Comparison of ENCODE assay signal across 8 cellular contexts in the genomic region with DNA sequence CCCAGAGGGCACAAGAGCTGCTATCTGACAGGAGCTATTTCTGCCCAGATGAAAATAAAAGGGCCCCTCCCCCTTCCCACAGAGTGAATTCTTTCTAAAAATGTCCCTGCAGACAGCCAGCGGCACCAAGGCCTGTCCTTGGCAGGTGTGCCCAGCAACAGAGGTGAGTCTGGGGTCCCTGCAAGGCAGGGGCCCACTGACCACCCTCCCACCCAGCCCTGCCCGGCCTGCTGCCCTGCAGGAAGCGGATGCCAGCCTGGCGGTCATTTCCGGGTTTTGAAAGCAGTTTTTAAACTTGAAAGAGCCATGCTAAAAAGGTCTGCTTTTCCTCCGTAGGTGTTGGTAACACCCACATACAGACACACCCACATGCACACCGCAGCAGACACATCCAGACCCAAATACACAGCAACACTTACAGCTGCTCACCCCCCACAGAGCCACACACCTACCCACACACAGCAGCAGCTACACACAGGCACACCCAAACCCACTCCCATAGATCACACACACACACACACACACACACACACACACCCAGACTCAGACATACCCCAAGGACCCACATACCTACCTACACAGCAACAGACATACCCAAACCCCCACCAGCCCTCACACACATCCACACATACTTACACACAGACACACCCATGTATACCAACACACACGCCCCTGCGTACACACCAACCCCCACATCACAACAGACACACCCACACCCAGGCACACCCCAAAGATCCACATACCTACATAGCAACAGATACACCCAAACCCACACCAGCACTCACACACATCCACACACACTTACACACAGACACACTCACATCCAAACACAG.
DNase-seq lines count a peak whose midpoint lies in the region; ATAC-seq and TF ChIP-seq lines count a peak whose summit lies in the region.

No MANE protein-coding gene starts in this region.

- DNase-seq in T-helper 22 cell (ENCODE audit: low read depth) (peak; percentile 77), astrocyte of the spinal cord (ENCODE audit: low read depth, low spot score) (peak; percentile 30), iris pigment epithelial cell (ENCODE audit: low read depth) (peak; percentile 26)
- peak; percentile 32 to 85 for DNase-seq in stimulated activated CD4-positive, alpha-beta T cell treated with anti-CD3 and anti-CD28 coated beads, Interleukin-4, amount 100 ng/mL, for 4 hours

- peak; percentile 47 for TF ChIP-seq POLR2A in GM18526 (IDR thresholded peaks at IDR 0.05; ENCODE audit: extremely low read depth, insufficient read length)

- ATAC-seq in HG03432 (IDR thresholded peaks at IDR 0.05; ENCODE audit: unreplicated experiment), result peak; percentile 35
- no peak for ATAC-seq in HG03039 (IDR thresholded peaks at IDR 0.05; ENCODE audit: unreplicated experiment)
- ATAC-seq in GM18873 (IDR thresholded peaks at IDR 0.05; ENCODE audit: low FRiP score, unreplicated experiment), result no peak

- TF ChIP-seq CTCF in astrocyte of the spinal cord (IDR thresholded peaks at IDR 0.05; ENCODE audit: low read depth, low read length), result no peak

- in situ Hi-C loops in astrocyte of the spinal cord (cut with HindIII; ENCODE audit: low sequenced_read_pairs), result no loop called here

- H3K4me3 ChIP-seq in astrocyte of the spinal cord (ENCODE audit: low read depth, low read length), result no peak overlapping the region

Comparison
In these comparisons a context has a peak if more than half of its experiments do, and no peak if none do; other contexts are left out.
1. DNase-seq: peak in every context shown above with its lines; median percentile 77 in T-helper 22 cell; 58 in stimulated activated CD4-positive, alpha-beta T cell treated with anti-CD3 and anti-CD28 coated beads, Interleukin-4, amount 100 ng/mL, for 4 hours; 30 in astrocyte of the spinal cord; 26 in iris pigment epithelial cell.